Comparison of ENCODE assay signal across 8 cellular contexts in the genomic region with DNA sequence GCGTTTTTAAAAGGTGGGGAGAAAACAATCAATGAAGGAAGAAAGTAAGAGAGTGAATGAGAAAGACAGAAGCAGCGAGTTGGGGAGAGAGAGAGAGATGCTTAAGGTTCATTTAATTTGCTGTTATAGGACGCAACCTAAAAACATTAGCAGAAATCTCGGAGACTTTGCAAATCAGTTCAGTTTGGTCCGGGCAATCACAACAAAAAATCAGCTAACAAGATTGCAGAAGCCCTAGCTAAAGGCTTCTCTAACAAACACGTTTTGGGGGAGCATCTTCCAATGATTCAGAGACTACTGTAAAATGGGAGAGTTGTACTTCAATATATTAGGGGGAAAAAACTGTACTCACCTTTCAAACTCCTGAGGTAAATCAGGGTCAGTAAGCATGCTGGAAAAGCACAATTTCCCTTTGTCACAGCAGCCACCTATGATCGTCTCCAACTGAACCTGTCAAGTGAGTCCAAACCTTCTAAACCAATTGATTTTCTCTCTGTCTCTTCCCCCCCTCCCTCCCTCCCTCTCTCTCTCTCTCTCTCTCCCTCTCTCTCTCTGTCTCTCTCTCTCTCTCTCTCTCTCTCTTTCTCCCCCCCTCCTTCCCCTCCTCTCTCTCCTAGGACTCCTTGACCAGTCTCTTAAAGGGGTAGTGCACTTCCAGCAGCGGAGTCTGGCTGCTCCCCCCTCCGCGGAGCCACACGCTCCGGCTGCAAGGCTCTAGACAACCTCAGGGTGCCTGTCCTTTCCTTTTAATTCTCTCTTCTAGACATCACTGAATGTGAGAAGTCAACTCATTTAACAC. TPM values are rescaled to one million over a fixed set of nuclear protein-coding genes. Genes with fewer than 3 reads are reported as not detected.
A peak's percentile ranks its signal among the peaks of the same experiment; 100 is the strongest.
DNase-seq lines count a peak whose midpoint lies in the region; ATAC-seq, FAIRE-seq and TF ChIP-seq lines count a peak whose summit lies in the region.

A gene (minus strand): TSS at position 459 of the 799 bp plus-strand sequence. CDS start 69 bp downstream, at position 390.

- no peaks in the 10 kb centered on the region for H3K9me3 ChIP-seq in keratinocyte (ENCODE audit: control insufficient read depth, low read depth, low read length)

- ATAC-seq in Right ventricle myocardium inferior (peak; percentile 95), HG02884 (IDR thresholded peaks at IDR 0.05; ENCODE audit: unreplicated experiment) (no peak)

- H3K4me2 ChIP-seq in keratinocyte (ENCODE audit: control insufficient read depth, extremely low read depth, insufficient read depth, low read depth, low read length), result peak within 1 kb of the TSS; percentile 57

- no peak for FAIRE-seq in keratinocyte (lab: Jason Lieb, UNC)

- TF ChIP-seq CTCF in keratinocyte (optimal IDR thresholded peaks at IDR 0.05 in 1 of 3, IDR thresholded peaks at IDR 0.05 in 1 of 3, conservative IDR thresholded peaks at IDR 0.05 in 1 of 3; ENCODE audit: extremely low read depth in 1 of 3, insufficient read depth in 2 of 3, low read length in 3 of 3) (no peak), subcutaneous adipose tissue (IDR thresholded peaks at IDR 0.05; ENCODE audit: low read depth) (no peak)

- peak within 1 kb of the TSS in 2 of 3 experiments; percentile 2 to 10 for H3K4me3 ChIP-seq in keratinocyte (ENCODE audit: control insufficient read depth in 2 of 3, extremely low read depth in 1 of 3, insufficient read depth in 2 of 3, low read depth in 1 of 3, low read length in 3 of 3)

- dilution Hi-C loops in keratinocyte (cut with MboI; ENCODE audit: extremely low pct_ligation_motif_present, low sequenced_read_pairs), result no loop called here

- DNase-seq in Right ventricle myocardium inferior (ENCODE audit: missing footprints), result peak; percentile 73
- DNase-seq in cardiac septum (ENCODE audit: low spot score), result no peak
- peak; percentile 44 for DNase-seq in brain pericyte (ENCODE audit: low read depth, low spot score)
- no peak for DNase-seq in keratinocyte (ENCODE audit: low read depth, low spot score)
- DNase-seq in UCSD-AML1 (lab: John Stamatoyannopoulos, UW; ENCODE audit: unreplicated experiment), result no peak
- DNase-seq in NK-92 (lab: John Stamatoyannopoulos, UW; ENCODE audit: unreplicated experiment), result no peak

- no peaks in the 10 kb centered on the region for H3K9me1 ChIP-seq in keratinocyte (ENCODE audit: control insufficient read depth, extremely low read depth, insufficient read depth, low read length)

- no peaks in the 10 kb centered on the region for H4K20me1 ChIP-seq in keratinocyte (ENCODE audit: control insufficient read depth, extremely low read depth, insufficient read depth, low read length)

- intact Hi-C loops in Right ventricle myocardium inferior (cut with DNase I) (no loop called here), cardiac septum (cut with DNase I) (no loop called here)

- no peaks in the 10 kb centered on the region for H3K36me3 ChIP-seq in keratinocyte (ENCODE audit: control insufficient read depth in 2 of 2, extremely low read depth in 1 of 2, insufficient read depth in 2 of 2, low read length in 2 of 2)

- no peak within 1 kb of the TSS for H3K27ac ChIP-seq in keratinocyte (ENCODE audit: control insufficient read depth, insufficient read depth, low read length)

- H3K9ac ChIP-seq in keratinocyte (ENCODE audit: control insufficient read depth, extremely low read depth, insufficient read depth, low read length), result no peak within 1 kb of the TSS

- no peak within 1 kb of the TSS for H2AFZ ChIP-seq in keratinocyte (ENCODE audit: control insufficient read depth, low read length)

- H3K4me1 ChIP-seq in keratinocyte (ENCODE audit: control insufficient read depth, extremely low read depth, insufficient read depth, low read length), result no peaks in the 10 kb centered on the region

- H3K27me3 ChIP-seq in keratinocyte (ENCODE audit: control insufficient read depth, extremely low read depth, insufficient read depth, low read length), result no peaks in the 10 kb centered on the region

- no peaks in the 10 kb centered on the region for H3K79me2 ChIP-seq in keratinocyte (ENCODE audit: control insufficient read depth, insufficient read depth, low read length)

RNA-seq across cellular contexts. Expression of the gene that starts here (rescaled TPM):
- 3.2 TPM for total RNA-seq in Right ventricle myocardium inferior
- total RNA-seq in cardiac septum, result 2.2 TPM
- 0.10 TPM in 1 of 3 replicates, not detected in the others for polyA plus RNA-seq in keratinocyte
- not detected for polyA plus RNA-seq in keratinocyte (2011; ENCODE audit: low read depth)
- 0.01 TPM in 1 of 2 replicates, not detected in the other for polyA plus RNA-seq in keratinocyte (2011; cell fraction: cytosol; rRNA removed)
- 0.09 TPM in 1 of 2 replicates, not detected in the other for polyA plus RNA-seq in keratinocyte (2011; cell fraction: nucleus; rRNA removed)
- 0.07 TPM in 1 of 2 replicates, not detected in the other for polyA plus RNA-seq in keratinocyte (2012; ENCODE audit: low replicate concordance)
- polyA minus RNA-seq in keratinocyte, result not detected in 3 replicates
- polyA minus RNA-seq in keratinocyte (2011; cell fraction: cytosol; rRNA and poly(A)+ RNA removed), result not detected
- polyA minus RNA-seq in keratinocyte (2011; cell fraction: nucleus; rRNA and poly(A)+ RNA removed), result 0.16 TPM in 1 of 2 replicates, not detected in the other
- 10 to 100 TPM; 47.1 to 56.8 (median 50.2) TPM for total RNA-seq in subcutaneous adipose tissue

Comparison
In these comparisons a context has a peak if more than half of its experiments do, and no peak if none do; other contexts are left out.
1. RNA of the gene that starts here (total RNA-seq): 47.1 to 56.8 TPM in subcutaneous adipose tissue; 3.2 TPM in Right ventricle myocardium inferior (single experiment) and 2.2 TPM in cardiac septum (single experiment); every median in the first group is over 10 times any median in the second.
2. DNase-seq: peak in Right ventricle myocardium inferior (single experiment) and brain pericyte (single experiment); none in cardiac septum (single experiment), keratinocyte (single experiment), UCSD-AML1 (single experiment) and NK-92 (single experiment).